8 cellular contexts compared by ENCODE assay signal in the genomic region with DNA sequence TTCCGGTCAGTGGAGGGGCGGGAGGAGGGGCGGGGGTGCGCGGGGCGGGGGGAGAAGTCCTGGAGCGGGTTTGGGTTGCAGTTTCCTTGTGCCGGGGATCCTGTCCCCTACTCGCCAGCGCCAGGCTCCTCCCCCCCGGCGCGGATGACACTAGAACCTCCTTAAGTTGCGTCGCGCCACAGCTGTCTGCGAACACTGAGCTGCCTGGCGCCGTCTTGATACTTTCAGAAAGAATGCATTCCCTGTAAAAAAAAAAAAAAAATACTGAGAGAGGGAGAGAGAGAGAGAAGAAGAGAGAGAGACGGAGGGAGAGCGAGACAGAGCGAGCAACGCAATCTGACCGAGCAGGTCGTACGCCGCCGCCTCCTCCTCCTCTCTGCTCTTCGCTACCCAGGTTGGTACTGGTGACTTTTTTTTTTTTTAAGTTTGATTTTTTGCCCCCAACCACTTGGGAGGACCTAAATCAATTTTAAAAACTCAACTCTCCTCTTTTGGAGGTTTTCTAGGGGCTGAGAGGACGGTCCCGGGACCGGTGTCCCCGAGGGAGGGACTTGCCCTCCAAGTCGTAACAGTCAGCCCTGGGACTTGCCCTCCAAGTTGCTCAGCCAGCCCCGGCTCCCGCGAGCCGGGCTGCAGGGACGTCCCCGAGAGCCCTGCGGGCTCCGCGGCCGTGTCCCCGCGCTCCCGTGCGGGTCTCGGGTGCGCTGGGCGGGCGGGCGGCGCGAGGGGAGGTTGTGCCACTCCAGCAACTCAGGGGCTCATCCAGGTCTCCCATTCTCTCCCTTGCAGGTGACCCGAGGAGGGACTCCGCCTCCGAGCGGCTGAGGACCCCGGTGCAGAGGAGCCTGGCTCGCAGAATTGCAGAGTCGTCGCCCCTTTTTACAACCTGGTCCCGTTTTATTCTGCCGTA. TPM values are rescaled to one million over a fixed set of nuclear protein-coding genes. Genes with fewer than 3 reads are reported as not detected.
DNase-seq lines count a peak whose midpoint lies in the region; ATAC-seq, FAIRE-seq and TF ChIP-seq lines count a peak whose summit lies in the region.

TSS of gene GATA3 (plus strand) at position 191 of the 910 bp plus-strand sequence. CDS start 968 bp downstream, outside the sequence.

- no peak for TF ChIP-seq CTCF in A673 (conservative IDR thresholded peaks at IDR 0.05; ENCODE audit: low read depth, low read length)

- H3K9ac ChIP-seq in mucosa of stomach (ENCODE audit: low read length) = peak within 1 kb of the TSS; percentile 47
- no peak within 1 kb of the TSS for H3K9ac ChIP-seq in stomach smooth muscle (ENCODE audit: low read length in 2 of 2)

- no TSS peak for BruUV-seq in A673 (replicated peaks; lab: Mats Ljungman, UMichigan)

- H3K9me3 ChIP-seq in A673 (ENCODE audit: low read depth, low read length, poor library complexity, severe bottlenecking) (no peaks in the 10 kb centered on the region), ectodermal cell (ENCODE audit: control insufficient read depth, low read length) (no peaks in the 10 kb centered on the region), mucosa of stomach (ENCODE audit: control insufficient read depth, low read length) (no peaks in the 10 kb centered on the region), stomach smooth muscle (ENCODE audit: control insufficient read depth in 2 of 2, low read length in 2 of 2) (no peaks in the 10 kb centered on the region)

- WGBS in ectodermal cell, 2 experiments = 1% methylated on average over 64 to 65 of the region's 65 CpGs

- ATAC-seq in HG03457 (IDR thresholded peaks at IDR 0.05; ENCODE audit: unreplicated experiment) = peak; percentile 34

- peak; percentile 84 for DNase-seq in A673 (ENCODE audit: low spot score)
- DNase-seq in GM19239 (ENCODE audit: insufficient read length, low spot score) = peak; percentile 67
- DNase-seq in activated CD4-positive, alpha-beta T cell treated with anti-CD3 and anti-CD28 coated beads for 48 hours = peak; percentile 90
- no peak for DNase-seq in NCI-H1417 treated with DMSO at 0.1 percent for 48 hours (lab: John Stamatoyannopoulos, UW)

- H3K36me3 ChIP-seq in A673 (ENCODE audit: insufficient read depth, low read length, poor library complexity, severe bottlenecking) = no peaks in the 10 kb centered on the region
- H3K36me3 ChIP-seq in ectodermal cell (ENCODE audit: control insufficient read depth, insufficient read depth, low read length) = no peaks in the 10 kb centered on the region
- H3K36me3 ChIP-seq in mucosa of stomach (ENCODE audit: control insufficient read depth, insufficient read depth, low read length) = no peaks in the 10 kb centered on the region
- H3K36me3 ChIP-seq in stomach smooth muscle (ENCODE audit: control insufficient read depth in 2 of 2, insufficient read depth in 2 of 2, low read length in 2 of 2) = no peaks in the 10 kb centered on the region

- FAIRE-seq in GM19239 (lab: Jason Lieb, UNC) = peak; percentile 48

- peak within 1 kb of the TSS; percentile 22 for H3K27ac ChIP-seq in A673 (ENCODE audit: low read depth, low read length, poor library complexity, severe bottlenecking)
- no peak within 1 kb of the TSS for H3K27ac ChIP-seq in ectodermal cell (ENCODE audit: insufficient read depth, low read depth, low read length, poor library complexity, severe bottlenecking)
- no peak within 1 kb of the TSS for H3K27ac ChIP-seq in stomach smooth muscle (ENCODE audit: low read length)

- intact Hi-C loops in A673 (cut with micrococcal nuclease; ENCODE audit: unreplicated experiment) = loop anchor here (5.0 to 10.0 kb wide), 4 partner anchors 182 to 1150 kb away; no protein-coding TSS in a partner anchor

- H3K27me3 ChIP-seq in A673 (replicated peaks; ENCODE audit: insufficient read depth, low read depth, low read length, poor library complexity) = peaks cover 36% of the 10 kb centered on the region
- H3K27me3 ChIP-seq in ectodermal cell (ENCODE audit: control insufficient read depth, insufficient read depth, low read length, poor library complexity, severe bottlenecking) = peaks cover 100% of the 10 kb centered on the region
- H3K27me3 ChIP-seq in mucosa of stomach (ENCODE audit: control insufficient read depth, insufficient read depth, low read length) = peaks cover 97% of the 10 kb centered on the region
- peaks cover 48 to 83% of the 10 kb centered on the region in 2 donors for H3K27me3 ChIP-seq in stomach smooth muscle (ENCODE audit: control insufficient read depth in 1 of 2, insufficient read depth in 2 of 2, low read length in 2 of 2)

- H3K4me1 ChIP-seq in A673 (ENCODE audit: insufficient read depth, low read length, poor library complexity, severe bottlenecking) = peaks cover 17% of the 10 kb centered on the region
- peaks cover 25% of the 10 kb centered on the region for H3K4me1 ChIP-seq in ectodermal cell (ENCODE audit: control insufficient read depth, insufficient read depth, low read length)
- peaks cover 21% of the 10 kb centered on the region for H3K4me1 ChIP-seq in mucosa of stomach (ENCODE audit: control insufficient read depth, insufficient read depth, low read length)
- H3K4me1 ChIP-seq in stomach smooth muscle (ENCODE audit: control insufficient read depth, insufficient read depth, low read length) = peaks cover 41% of the 10 kb centered on the region

- CTCF ChIA-PET in A673 (lab: Charles Lee) = interaction anchor here (0.7 kb wide), 1 partner anchor 1154 kb away, joined by 6 read pairs; no protein-coding TSS in a partner anchor

- H3K4me3 ChIP-seq in A673 (ENCODE audit: low read depth, low read length, poor library complexity, severe bottlenecking) = peak within 1 kb of the TSS; percentile 55
- H3K4me3 ChIP-seq in ectodermal cell (ENCODE audit: insufficient read depth, low read depth, low read length) = peak within 1 kb of the TSS; percentile 30
- H3K4me3 ChIP-seq in mucosa of stomach (ENCODE audit: low read length) = no peak within 1 kb of the TSS
- H3K4me3 ChIP-seq in stomach smooth muscle (ENCODE audit: low read length in 2 of 2) = peak within 1 kb of the TSS; percentile 46 to 64

- POLR2A ChIA-PET in A673 (lab: Charles Lee; ENCODE audit: low non-redundant PET) = no interaction called here

RNA-seq across cellular contexts. Expression of gene GATA3, which starts in this region (rescaled TPM):
- 3.0 and 3.1 TPM in 2 replicates for total RNA-seq in A673 (2021)
- polyA plus RNA-seq in ectodermal cell (2013, experiment 1 of 4) = 1.8 TPM
- polyA plus RNA-seq in ectodermal cell (2013, experiment 2 of 4) = 1.3 TPM
- polyA plus RNA-seq in ectodermal cell (2013, experiment 3 of 4) = 1.8 TPM
- polyA plus RNA-seq in ectodermal cell (2013, experiment 4 of 4) = 1.3 TPM
